8 cellular contexts compared by ENCODE assay signal in genomic region chr3:127002195-127003174, GRCh38. TPM values are rescaled to one million over a fixed set of nuclear protein-coding genes. Genes with fewer than 3 reads are reported as not detected.
DNase-seq lines count a peak whose midpoint lies in the region; ATAC-seq, FAIRE-seq and TF ChIP-seq lines count a peak whose summit lies in the region.

No MANE protein-coding gene starts in this region.

- peaks cover 0 to 28% (median 16%) of the 10 kb centered on the region in 4 donors for H3K4me1 ChIP-seq in sigmoid colon

- H3K9me3 ChIP-seq in sigmoid colon: no peaks in the 10 kb centered on the region

- no peak for ATAC-seq in HG02798 (IDR thresholded peaks at IDR 0.05; ENCODE audit: poor library complexity, unreplicated experiment)
- ATAC-seq in GM19463 (IDR thresholded peaks at IDR 0.05; ENCODE audit: unreplicated experiment): no peak
- ATAC-seq in HG03520 (IDR thresholded peaks at IDR 0.05; ENCODE audit: unreplicated experiment): no peak

- no peak for TF ChIP-seq EP300 in sigmoid colon (IDR thresholded peaks at IDR 0.05)

- H3K27me3 ChIP-seq in sigmoid colon: no peaks in the 10 kb centered on the region

- intact Hi-C loops in sigmoid colon (cut with DNase I): loop anchor here (5.0 kb wide), 1 partner anchor 250 kb away; no protein-coding TSS in a partner anchor

- peak overlapping the region in 3 of 4 donors; percentile 18 to 33 (median 29) for H3K4me3 ChIP-seq in sigmoid colon

- FAIRE-seq in H54 (lab: Jason Lieb, UNC): no peak

- 75 to 85% methylated on average over 26 of the region's 26 CpGs for WGBS in sigmoid colon, 2 donors

- peak in 3 of 4 experiments; percentile 19 to 45 (median 35) for TF ChIP-seq CTCF in sigmoid colon (IDR thresholded peaks at IDR 0.05)

- H3K36me3 ChIP-seq in sigmoid colon: peaks cover 0 to 7% (median 3%) of the 10 kb centered on the region in 4 donors

- peak; percentile 98 for DNase-seq in H54 (ENCODE audit: insufficient read length, low spot score)
- peak; percentile 97 for DNase-seq in astrocyte of the hippocampus (ENCODE audit: low read depth, low spot score)
- peak in 33 of 51 donors; percentile 8 to 66 (median 34) for DNase-seq in hypothalamus (lab: John Stamatoyannopoulos, UW)
- DNase-seq in sigmoid colon: peak; percentile 93
- DNase-seq in NCI-H345 (lab: John Stamatoyannopoulos, UW): no peak

- TF ChIP-seq POLR2A in H54 (IDR thresholded peaks at IDR 0.05; ENCODE audit: low read depth, low read length) (peak; percentile 63; the same call in 1 of the 2 replicates), sigmoid colon (IDR thresholded peaks at IDR 0.05) (no peak)

- peak overlapping the region; percentile 69 to 75 (median 71) for H3K27ac ChIP-seq in sigmoid colon

RNA-seq across cellular contexts. Expression of gene PLXNA1, which starts 19.6 kb away (rescaled TPM):
- total RNA-seq in sigmoid colon: 10 to 100 TPM in 2 of 4 donors, 1 to 10 TPM in 2; 7.5 to 29.6 (median 13.0) TPM
- 10 to 100 TPM in 1 of 3 donors, 1 to 10 TPM in 1, under 1 TPM in 1; 0.60 to 15.3 (median 3.5) TPM for polyA plus RNA-seq in sigmoid colon
